Comparison of ENCODE assay signal across 1 cellular context in genomic region chr6:33797635-33798342, GRCh38.
TF ChIP-seq lines count a peak whose summit lies in the region.

No MANE protein-coding gene starts in this region.

TF ChIP-seq in GM23338, 12 proteins besides CTCF, POLR2A, EP300 and RAD21 (continued from another document):
- no peak for TF ChIP-seq REST (IDR thresholded peaks at IDR 0.05; ENCODE audit: unreplicated experiment)
- TF ChIP-seq EZH2phosphoT487 (IDR thresholded peaks at IDR 0.05; ENCODE audit: unreplicated experiment), result no peak
- no peak for TF ChIP-seq CREB1 (CRISPR knock-in tag; IDR thresholded peaks at IDR 0.05; ENCODE audit: low read depth)
- TF ChIP-seq ZNF462 (CRISPR knock-in tag; IDR thresholded peaks at IDR 0.05), result no peak
- no peak for TF ChIP-seq ZNF331 (CRISPR knock-in tag; IDR thresholded peaks at IDR 0.05; ENCODE audit: low read depth)
- TF ChIP-seq ETS1 (IDR thresholded peaks at IDR 0.05), result no peak
